ENCODE assay signal across 11 cellular contexts in the genomic region with DNA sequence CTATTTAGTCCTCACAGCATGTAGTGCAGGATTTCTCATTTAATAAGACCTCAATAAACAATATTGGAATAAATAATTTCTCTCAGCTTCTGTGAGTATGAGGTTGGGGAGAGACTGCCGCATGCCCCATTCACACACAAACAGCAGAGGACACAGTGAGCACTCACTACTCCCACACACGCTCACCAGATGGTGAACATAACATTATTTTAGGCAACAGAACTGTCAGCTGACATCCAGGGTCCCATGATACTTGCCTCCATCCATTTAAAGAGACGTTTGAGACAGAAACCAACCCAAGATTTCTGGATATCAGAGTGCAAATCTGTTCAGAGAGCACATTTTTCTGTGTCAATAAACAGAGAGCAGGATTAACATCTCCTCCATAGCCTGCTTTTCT. TPM values are rescaled to one million over a fixed set of nuclear protein-coding genes. Genes with fewer than 3 reads are reported as not detected.
DNase-seq lines count a peak whose midpoint lies in the region; ATAC-seq and TF ChIP-seq lines count a peak whose summit lies in the region.
"Had no signal": no experiment of that assay in that cellular context is flagged by ENCODE, and none has a peak within 500 bp of the region (broad histone marks: within the 10 kb centered on the region; RNA-seq: fewer than 3 reads in every experiment).

No MANE protein-coding gene starts in this region.

- H3K27ac ChIP-seq in KMS-11 (no peak overlapping the region), suprapubic skin (no peak overlapping the region), RWPE1 (no peak overlapping the region)
- H3K27ac ChIP-seq: colonic mucosa had no signal

- H3K27me3 ChIP-seq in KMS-11 (ENCODE audit: insufficient read depth, low read depth) (no peaks in the 10 kb centered on the region), suprapubic skin (no peaks in the 10 kb centered on the region)
- H3K27me3 ChIP-seq: colonic mucosa had no signal

- no peaks in the 10 kb centered on the region for H3K27me3 Mint-ChIP-seq in T-helper 1 cell treated with Interleukin-12 subunit alpha and Interleukin-12 subunit beta and Interleukin-4 antibody, amounts not matched to agents 30 μg/mL and 1 μg/mL, for 36 hours (ENCODE audit: low read depth)
- no peaks in the 10 kb centered on the region for H3K27me3 Mint-ChIP-seq in activated naive CD8-positive, alpha-beta T cell
- H3K27me3 Mint-ChIP-seq in naive thymus-derived CD8-positive, alpha-beta T cell = peaks cover 0 to 1% (median 0%) of the 10 kb centered on the region in 5 donors

- no peak for TF ChIP-seq POLR2A in suprapubic skin (IDR thresholded peaks at IDR 0.05)

- H3K9me3 ChIP-seq in suprapubic skin = no peaks in the 10 kb centered on the region
- H3K9me3 ChIP-seq: colonic mucosa had no signal

- H3K9me3 Mint-ChIP-seq in T-helper 1 cell treated with Interleukin-12 subunit alpha and Interleukin-12 subunit beta and Interleukin-4 antibody, amounts not matched to agents 30 μg/mL and 1 μg/mL, for 36 hours = peaks cover 4% of the 10 kb centered on the region
- no peaks in the 10 kb centered on the region for H3K9me3 Mint-ChIP-seq in activated naive CD8-positive, alpha-beta T cell (ENCODE audit: low read depth)
- H3K9me3 Mint-ChIP-seq in naive thymus-derived CD8-positive, alpha-beta T cell = peaks cover 0 to 4% (median 0%) of the 10 kb centered on the region in 9 donors

- peaks cover 47% of the 10 kb centered on the region for H3K36me3 Mint-ChIP-seq in T-helper 1 cell treated with Interleukin-12 subunit alpha and Interleukin-12 subunit beta and Interleukin-4 antibody, amounts not matched to agents 30 μg/mL and 1 μg/mL, for 36 hours (ENCODE audit: low read depth)
- H3K36me3 Mint-ChIP-seq in activated naive CD8-positive, alpha-beta T cell = peaks cover 2% of the 10 kb centered on the region
- H3K36me3 Mint-ChIP-seq in naive thymus-derived CD8-positive, alpha-beta T cell = peaks cover 0 to 5% (median 0%) of the 10 kb centered on the region in 3 donors

- WGBS in suprapubic skin = 56% methylated on average over 3 of the region's 3 CpGs

- H3K9ac ChIP-seq in KMS-11 = no peak overlapping the region

- H3K4me3 Mint-ChIP-seq in T-helper 1 cell treated with Interleukin-12 subunit alpha and Interleukin-12 subunit beta and Interleukin-4 antibody, amounts not matched to agents 30 μg/mL and 1 μg/mL, for 36 hours = peak overlapping the region; percentile 62
- peak overlapping the region; percentile 42 for H3K4me3 Mint-ChIP-seq in activated naive CD8-positive, alpha-beta T cell
- H3K4me3 Mint-ChIP-seq in naive thymus-derived CD8-positive, alpha-beta T cell = peak overlapping the region in 9 of 10 donors; percentile 0 to 52 (median 36)

- no peak for TF ChIP-seq CTCF in KMS-11 (conservative IDR thresholded peaks at IDR 0.05; ENCODE audit: low read depth, low read length)
- no peak for TF ChIP-seq CTCF in suprapubic skin (IDR thresholded peaks at IDR 0.05)
- TF ChIP-seq CTCF in RWPE1 (conservative IDR thresholded peaks at IDR 0.05; ENCODE audit: low read depth) = no peak

- peak overlapping the region; percentile 67 for H3K27ac Mint-ChIP-seq in T-helper 1 cell treated with Interleukin-12 subunit alpha and Interleukin-12 subunit beta and Interleukin-4 antibody, amounts not matched to agents 30 μg/mL and 1 μg/mL, for 36 hours
- H3K27ac Mint-ChIP-seq in activated naive CD8-positive, alpha-beta T cell = peak overlapping the region; percentile 71
- H3K27ac Mint-ChIP-seq in naive thymus-derived CD8-positive, alpha-beta T cell = peak overlapping the region; percentile 37 to 82 (median 74)

- no peaks in the 10 kb centered on the region for H4K20me1 ChIP-seq in KMS-11 (ENCODE audit: insufficient read depth)

- H2AFZ ChIP-seq in KMS-11 (ENCODE audit: low read depth) = no peak overlapping the region

- peaks cover 87% of the 10 kb centered on the region for H3K4me1 Mint-ChIP-seq in T-helper 1 cell treated with Interleukin-12 subunit alpha and Interleukin-12 subunit beta and Interleukin-4 antibody, amounts not matched to agents 30 μg/mL and 1 μg/mL, for 36 hours (ENCODE audit: low read depth)
- H3K4me1 Mint-ChIP-seq in activated naive CD8-positive, alpha-beta T cell (ENCODE audit: low read depth) = peaks cover 96% of the 10 kb centered on the region
- H3K4me1 Mint-ChIP-seq in naive thymus-derived CD8-positive, alpha-beta T cell = peaks cover 43 to 92% (median 88%) of the 10 kb centered on the region in 4 donors

- H3K4me3 ChIP-seq in KMS-11 (IDR thresholded peaks at IDR 0.05; ENCODE audit: insufficient read depth, low read depth, low read length) = no peak overlapping the region
- no peak overlapping the region for H3K4me3 ChIP-seq in suprapubic skin
- H3K4me3 ChIP-seq: colonic mucosa had no signal

- H3K4me2 ChIP-seq in KMS-11 = peak overlapping the region; percentile 8; the same call in 1 of the 2 replicates

- H3K4me1 ChIP-seq in KMS-11 (ENCODE audit: low read depth, poor library complexity, severe bottlenecking) (peaks cover 100% of the 10 kb centered on the region), suprapubic skin (no peaks in the 10 kb centered on the region)

- peaks cover 97% of the 10 kb centered on the region for H3K79me2 ChIP-seq in KMS-11 (ENCODE audit: insufficient read depth, low read depth)

- H3K36me3 ChIP-seq in KMS-11 (ENCODE audit: insufficient read depth) = no peaks in the 10 kb centered on the region
- no peaks in the 10 kb centered on the region for H3K36me3 ChIP-seq in suprapubic skin
- H3K36me3 ChIP-seq: colonic mucosa had no signal

- ATAC-seq in naive thymus-derived CD8-positive, alpha-beta T cell = no peak

- DNase-seq in T-helper 1 cell = no peak
- peak in 1 of 10 donors; percentile 13 for DNase-seq in naive thymus-derived CD8-positive, alpha-beta T cell
- DNase-seq in suprapubic skin (ENCODE audit: low spot score in 2 of 2) = no peak
- DNase-seq in RWPE1 (ENCODE audit: low spot score) = no peak
- no peak for DNase-seq in UCSD-AML1 (lab: John Stamatoyannopoulos, UW; ENCODE audit: unreplicated experiment)
- DNase-seq: 8988T, colonic mucosa, NCI-H226 had no signal

- POLR2A ChIA-PET in naive thymus-derived CD8-positive, alpha-beta T cell (lab: Charles Lee) = no interaction called here
- POLR2A ChIA-PET in RWPE1 (lab: Yijun Ruan, JAX; ENCODE audit: low non-redundant PET) = no interaction called here

- CTCF ChIA-PET in RWPE1 (lab: Yijun Ruan, JAX) = no interaction called here

- TF ChIP-seq EP300 in suprapubic skin (IDR thresholded peaks at IDR 0.05) = no peak

RNA-seq across cellular contexts. Expression of a gene that starts 16.9 kb away (rescaled TPM):
- 1 to 10 TPM; 6.3 to 6.5 TPM for total RNA-seq in naive thymus-derived CD8-positive, alpha-beta T cell
- polyA plus RNA-seq in naive thymus-derived CD8-positive, alpha-beta T cell = 1 to 10 TPM; 3.3 to 3.7 (median 3.4) TPM
- 1 to 10 TPM; 1.2 to 3.4 (median 1.7) TPM for total RNA-seq in suprapubic skin
